Comparison of ENCODE assay signal across 15 cellular contexts in genomic region chr5:72387985-72388384, GRCh38.
DNase-seq lines count a peak whose midpoint lies in the region; ATAC-seq, FAIRE-seq and TF ChIP-seq lines count a peak whose summit lies in the region.
"Had no signal": no experiment of that assay in that cellular context is flagged by ENCODE, and none has a peak within 500 bp of the region (broad histone marks: within the 10 kb centered on the region; RNA-seq: fewer than 3 reads in every experiment).

No MANE protein-coding gene starts in this region.

- peaks cover under 1% of the 10 kb centered on the region for H3K27me3 Mint-ChIP-seq in activated CD8-positive, alpha-beta T cell treated with anti-CD3 and anti-CD28 coated beads for 36 hours
- peaks cover 22% of the 10 kb centered on the region for H3K27me3 Mint-ChIP-seq in stimulated activated memory B cell treated with anti-CD40 and anti-IgM and Interleukin-4, amounts not matched to agents 10 μg/mL and 1 μg/mL and 100 μg/mL, for 72 hours

- CTCF ChIA-PET in AG04450 (lab: Charles Lee) (interaction anchor here (1.0 to 1.3 kb wide), 4 partner anchors 9 to 32 kb away, joined by 3 to 6 read pairs (median 3); no protein-coding TSS in a partner anchor), mammary epithelial cell (lab: Charles Lee; ENCODE audit: low non-redundant PET) (no interaction called here)
- CTCF ChIA-PET in activated CD8-positive, alpha-beta T cell treated with anti-CD3 and anti-CD28 coated beads for 36 hours (lab: Charles Lee) = interaction anchor here (1.7 kb wide), 1 partner anchor 22 kb away, joined by 7 read pairs; no protein-coding TSS in a partner anchor

- peak overlapping the region; percentile 54 for H3K4me2 ChIP-seq in mammary epithelial cell (ENCODE audit: insufficient read depth, low read depth, low read length)

- no peaks in the 10 kb centered on the region for H3K36me3 ChIP-seq in mammary epithelial cell (ENCODE audit: insufficient read depth, low read length)
- no peaks in the 10 kb centered on the region for H3K36me3 ChIP-seq in small intestine (ENCODE audit: control insufficient read depth in 2 of 2, insufficient read depth in 2 of 2, low read length in 2 of 2)
- H3K36me3 ChIP-seq: upper lobe of right lung had no signal

- peaks cover 65% of the 10 kb centered on the region for H3K4me1 ChIP-seq in mammary epithelial cell (ENCODE audit: insufficient read depth, low read length)
- no peaks in the 10 kb centered on the region for H3K4me1 ChIP-seq in small intestine (ENCODE audit: control insufficient read depth in 2 of 2, insufficient read depth in 1 of 2, low read depth in 1 of 2, low read length in 1 of 2)

- no peaks in the 10 kb centered on the region for H3K4me1 Mint-ChIP-seq in activated CD8-positive, alpha-beta T cell treated with anti-CD3 and anti-CD28 coated beads for 36 hours (ENCODE audit: low read depth)
- H3K4me1 Mint-ChIP-seq in stimulated activated memory B cell treated with anti-CD40 and anti-IgM and Interleukin-4, amounts not matched to agents 10 μg/mL and 1 μg/mL and 100 μg/mL, for 72 hours = peaks cover 8% of the 10 kb centered on the region
- H3K4me1 Mint-ChIP-seq: activated CD4-positive, alpha-beta memory T cell treated with anti-CD3 and anti-CD28 coated beads, Interleukin-2, amount 10 ng/mL, durations not matched to agents 7 days and 5 days had no signal

- 3% methylated on average over 3 of the region's 3 CpGs for WGBS in mammary epithelial cell (ENCODE audit: low coverage, missing lambda C conversion rate)
- WGBS in small intestine, 3 donors = 63 to 74% (median 66%) methylated on average over 3 of the region's 3 CpGs

- no peak overlapping the region for H3K27ac ChIP-seq in AG04450 (ENCODE audit: low read depth, low read length)
- peak overlapping the region; percentile 79 for H3K27ac ChIP-seq in mammary epithelial cell (ENCODE audit: insufficient read depth, low read depth, low read length)
- H3K27ac ChIP-seq in small intestine (ENCODE audit: low read depth in 1 of 2, low read length in 1 of 2) = no peak overlapping the region
- H3K27ac ChIP-seq: upper lobe of right lung had no signal

- in situ Hi-C loops in mammary epithelial cell (cut with MboI; ENCODE audit: low sequenced_read_pairs in 2 of 2) = no loop called here

- no peaks in the 10 kb centered on the region for H3K9me3 ChIP-seq in AG04450 (ENCODE audit: control insufficient read depth, insufficient read depth, low read length)
- no peaks in the 10 kb centered on the region for H3K9me3 ChIP-seq in mammary epithelial cell (replicated peaks; ENCODE audit: insufficient read depth, low read length)
- H3K9me3 ChIP-seq in small intestine (ENCODE audit: control insufficient read depth, low read depth) = no peaks in the 10 kb centered on the region
- H3K9me3 ChIP-seq: upper lobe of right lung had no signal

- DNase-seq in AG04450 (ENCODE audit: low read depth, low spot score) (peak; percentile 48), LHCN-M2 (ENCODE audit: low read depth) (peak; percentile 90), mammary epithelial cell (peak; percentile 80), iris pigment epithelial cell (ENCODE audit: low read depth) (peak; percentile 91), small intestine (no peak), NCI-H146 (lab: John Stamatoyannopoulos, UW) (no peak)
- DNase-seq in activated CD8-positive, alpha-beta T cell treated with anti-CD3 and anti-CD28 coated beads for 36 hours = no peak
- DNase-seq: activated CD4-positive, alpha-beta memory T cell treated with anti-CD3 and anti-CD28 coated beads, Interleukin-2, amount 10 ng/mL, durations not matched to agents 7 days and 5 days; activated naive CD4-positive, alpha-beta T cell treated with anti-CD3 and anti-CD28 coated beads for 36 hours; AML-193; DND-41; NCI-H1436; upper lobe of right lung had no signal

- BruUV-seq in mammary epithelial cell (replicated peaks; lab: Mats Ljungman, UMichigan) = no TSS peak

- H3K36me3 Mint-ChIP-seq in activated CD8-positive, alpha-beta T cell treated with anti-CD3 and anti-CD28 coated beads for 36 hours (ENCODE audit: low read depth) = no peaks in the 10 kb centered on the region
- H3K36me3 Mint-ChIP-seq in stimulated activated memory B cell treated with anti-CD40 and anti-IgM and Interleukin-4, amounts not matched to agents 10 μg/mL and 1 μg/mL and 100 μg/mL, for 72 hours = no peaks in the 10 kb centered on the region

- POLR2A ChIA-PET in AG04450 (lab: Yijun Ruan, JAX) = no interaction called here
- POLR2A ChIA-PET in activated CD8-positive, alpha-beta T cell treated with anti-CD3 and anti-CD28 coated beads for 36 hours (lab: Charles Lee) = no interaction called here

- dilution Hi-C loops in mammary epithelial cell (cut with HindIII; ENCODE audit: low sequenced_read_pairs) = no loop called here

- intact Hi-C loops in mammary epithelial cell (cut with micrococcal nuclease) = loop anchor here (2.0 kb wide), 1 partner anchor 21 kb away; no protein-coding TSS in a partner anchor
- intact Hi-C loops in activated CD8-positive, alpha-beta T cell treated with anti-CD3 and anti-CD28 coated beads for 36 hours (cut with micrococcal nuclease) = no loop called here

- H3K9ac ChIP-seq in mammary epithelial cell (ENCODE audit: insufficient read depth, low read length) = no peak overlapping the region

- H3K9me3 Mint-ChIP-seq in activated CD8-positive, alpha-beta T cell treated with anti-CD3 and anti-CD28 coated beads for 36 hours = no peaks in the 10 kb centered on the region
- H3K9me3 Mint-ChIP-seq in stimulated activated memory B cell treated with anti-CD40 and anti-IgM and Interleukin-4, amounts not matched to agents 10 μg/mL and 1 μg/mL and 100 μg/mL, for 72 hours = no peaks in the 10 kb centered on the region
- H3K9me3 Mint-ChIP-seq: activated CD4-positive, alpha-beta memory T cell treated with anti-CD3 and anti-CD28 coated beads, Interleukin-2, amount 10 ng/mL, durations not matched to agents 7 days and 5 days; activated naive CD4-positive, alpha-beta T cell treated with anti-CD3 and anti-CD28 coated beads for 36 hours had no signal

- TF ChIP-seq CTCF in AG04450 (IDR thresholded peaks at IDR 0.05; ENCODE audit: low read depth, low read length) = no peak
- no peak for TF ChIP-seq CTCF in mammary epithelial cell (conservative IDR thresholded peaks at IDR 0.05 in 1 of 2, IDR thresholded peaks at IDR 0.05 in 1 of 2; ENCODE audit: extremely low read depth in 1 of 2, insufficient read depth in 1 of 2, low read depth in 1 of 2, low read length in 2 of 2)
- TF ChIP-seq CTCF in activated CD8-positive, alpha-beta T cell treated with anti-CD3 and anti-CD28 coated beads for 36 hours (IDR thresholded peaks at IDR 0.05) = no peak

- no peak overlapping the region for H3K4me3 Mint-ChIP-seq in activated CD8-positive, alpha-beta T cell treated with anti-CD3 and anti-CD28 coated beads for 36 hours
- no peak overlapping the region for H3K4me3 Mint-ChIP-seq in stimulated activated memory B cell treated with anti-CD40 and anti-IgM and Interleukin-4, amounts not matched to agents 10 μg/mL and 1 μg/mL and 100 μg/mL, for 72 hours
- H3K4me3 Mint-ChIP-seq: activated CD4-positive, alpha-beta memory T cell treated with anti-CD3 and anti-CD28 coated beads, Interleukin-2, amount 10 ng/mL, durations not matched to agents 7 days and 5 days; activated naive CD4-positive, alpha-beta T cell treated with anti-CD3 and anti-CD28 coated beads for 36 hours had no signal

- FAIRE-seq in small intestine (lab: Jason Lieb, UNC) = no peak

- no peak overlapping the region for H3K27ac Mint-ChIP-seq in activated CD8-positive, alpha-beta T cell treated with anti-CD3 and anti-CD28 coated beads for 36 hours
- H3K27ac Mint-ChIP-seq in stimulated activated memory B cell treated with anti-CD40 and anti-IgM and Interleukin-4, amounts not matched to agents 10 μg/mL and 1 μg/mL and 100 μg/mL, for 72 hours = no peak overlapping the region
- H3K27ac Mint-ChIP-seq: activated CD4-positive, alpha-beta memory T cell treated with anti-CD3 and anti-CD28 coated beads, Interleukin-2, amount 10 ng/mL, durations not matched to agents 7 days and 5 days; activated naive CD4-positive, alpha-beta T cell treated with anti-CD3 and anti-CD28 coated beads for 36 hours had no signal

- H3K79me2 ChIP-seq in mammary epithelial cell (ENCODE audit: insufficient read depth, low read length) = no peaks in the 10 kb centered on the region

- H3K27me3 ChIP-seq in AG04450 (ENCODE audit: control insufficient read depth, insufficient read depth, low read length) = no peaks in the 10 kb centered on the region
- H3K27me3 ChIP-seq in mammary epithelial cell (ENCODE audit: insufficient read depth, low read length) = no peaks in the 10 kb centered on the region
- no peaks in the 10 kb centered on the region for H3K27me3 ChIP-seq in small intestine (ENCODE audit: control insufficient read depth in 2 of 2, insufficient read depth in 2 of 2, low read length in 2 of 2)
- H3K27me3 ChIP-seq: upper lobe of right lung had no signal

- no peak for ATAC-seq in activated CD8-positive, alpha-beta T cell treated with anti-CD3 and anti-CD28 coated beads for 36 hours
- ATAC-seq in stimulated activated memory B cell treated with anti-CD40 and anti-IgM and Interleukin-4, amounts not matched to agents 10 μg/mL and 1 μg/mL and 100 μg/mL, for 72 hours = no peak
- ATAC-seq: upper lobe of right lung had no signal

- no peak overlapping the region for H3K4me3 ChIP-seq in AG04450 (ENCODE audit: low read depth, low read length)
- no peak overlapping the region for H3K4me3 ChIP-seq in mammary epithelial cell (replicated peaks in 1 of 3; ENCODE audit: insufficient read depth in 1 of 3, low read depth in 2 of 3, low read length in 3 of 3)
- H3K4me3 ChIP-seq in small intestine (ENCODE audit: low read depth in 1 of 2, low read length in 2 of 2) = no peak overlapping the region
- H3K4me3 ChIP-seq: skin epidermis, upper lobe of right lung had no signal

- H2AFZ ChIP-seq in mammary epithelial cell (ENCODE audit: low read depth, low read length) = no peak overlapping the region

- H4K20me1 ChIP-seq in mammary epithelial cell (ENCODE audit: insufficient read depth, low read length) = no peaks in the 10 kb centered on the region

Comparison
In these comparisons a context has a peak if more than half of its experiments do, and no peak if none do; other contexts are left out.
1. DNase-seq: peak in AG04450 (single experiment), LHCN-M2 (single experiment), mammary epithelial cell (single experiment) and iris pigment epithelial cell (single experiment); none in activated CD8-positive, alpha-beta T cell treated with anti-CD3 and anti-CD28 coated beads for 36 hours (single experiment), small intestine (single experiment) and NCI-H146 (single experiment).